ENCODE assay signal across 8 cellular contexts in the genomic region with DNA sequence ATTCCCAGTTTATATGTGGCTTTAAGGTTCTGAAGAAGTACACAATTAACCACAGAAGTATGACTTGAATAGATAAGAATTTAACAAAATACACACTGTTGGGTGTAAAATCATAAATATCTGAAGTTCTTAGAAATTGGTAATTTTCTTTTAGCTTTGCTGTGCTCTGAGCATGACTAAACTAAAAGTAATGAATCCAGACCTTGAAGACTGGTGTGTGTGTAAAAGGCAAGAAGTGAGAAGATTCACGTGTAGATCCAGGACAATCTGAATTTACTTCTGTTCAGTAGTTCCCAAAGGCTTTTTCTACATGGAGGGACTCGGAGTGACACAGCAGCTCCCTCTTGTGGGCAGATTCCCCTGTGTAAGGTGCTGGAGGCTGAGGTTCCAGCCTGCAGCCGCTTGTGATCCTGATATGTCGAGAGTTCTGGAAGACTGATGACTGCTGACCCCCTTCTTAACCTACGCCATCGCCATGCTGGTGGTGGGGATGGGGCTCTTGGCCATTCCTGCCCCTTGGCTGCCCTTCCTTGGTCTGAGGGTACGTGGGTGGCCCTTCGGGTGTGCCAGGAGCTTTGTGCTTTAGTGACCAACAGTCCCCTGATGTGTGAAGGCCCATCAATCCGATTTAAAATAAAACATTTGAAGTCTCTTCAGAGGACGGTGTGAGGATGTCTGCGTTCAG.
A peak's percentile ranks its signal among the peaks of the same experiment; 100 is the strongest.
DNase-seq lines count a peak whose midpoint lies in the region; ATAC-seq and TF ChIP-seq lines count a peak whose summit lies in the region.

No MANE protein-coding gene starts in this region.

- peak; percentile 83 for TF ChIP-seq RAD21 in IMR-90 (IDR thresholded peaks at IDR 0.05; ENCODE audit: low read length)

- no peak overlapping the region for H3K18ac ChIP-seq in IMR-90 (ENCODE audit: low read depth, low read length)

- H3K27ac ChIP-seq in IMR-90 (ENCODE audit: insufficient read depth, low read length) (no peak overlapping the region; the same call in 1 of the 2 replicates), Peyer's patch (peak overlapping the region in 1 of 4 donors; percentile 38), testis (no peak overlapping the region)

- no peak overlapping the region for H4K91ac ChIP-seq in IMR-90 (ENCODE audit: insufficient read depth, low read depth, low read length)

- H2BK15ac ChIP-seq in IMR-90 (ENCODE audit: low read depth, low read length): no peak overlapping the region

- H3K4me3 Mint-ChIP-seq in activated T-helper 17 cell treated with anti-CD3 and anti-CD28 coated beads, Interleukin-2, amount 50 U/mL, for 72 hours: no peak overlapping the region

- H3K4me3 ChIP-seq in IMR-90 (ENCODE audit: insufficient read depth, low read depth, low read length) (no peak overlapping the region), Peyer's patch (no peak overlapping the region), foreskin fibroblast (ENCODE audit: low read depth in 1 of 2, low read length in 2 of 2) (no peak overlapping the region), testis (no peak overlapping the region)

- peaks cover 36% of the 10 kb centered on the region for H3K4me1 ChIP-seq in IMR-90 (ENCODE audit: control insufficient read depth, insufficient read depth, low read length)
- peaks cover 0 to 20% (median 0%) of the 10 kb centered on the region in 4 donors for H3K4me1 ChIP-seq in Peyer's patch
- no peaks in the 10 kb centered on the region for H3K4me1 ChIP-seq in testis

- in situ Hi-C loops in IMR-90 (cut with MboI; ENCODE audit: low sequenced_read_pairs): no loop called here

- H3K27ac Mint-ChIP-seq in activated T-helper 17 cell treated with anti-CD3 and anti-CD28 coated beads, Interleukin-2, amount 50 U/mL, for 72 hours: no peak overlapping the region

- dilution Hi-C loops in IMR-90 (cut with HindIII; ENCODE audit: low sequenced_read_pairs, unreplicated experiment): no loop called here

- peak overlapping the region; percentile 13; the same call in 1 of the 2 replicates for H3K9ac ChIP-seq in IMR-90 (ENCODE audit: low read depth, low read length)

- H4K5ac ChIP-seq in IMR-90 (ENCODE audit: low read depth, low read length): no peak overlapping the region

- H3K4me1 Mint-ChIP-seq in activated T-helper 17 cell treated with anti-CD3 and anti-CD28 coated beads, Interleukin-2, amount 50 U/mL, for 72 hours: peaks cover 4% of the 10 kb centered on the region

- no peaks in the 10 kb centered on the region for H3K27me3 Mint-ChIP-seq in activated T-helper 17 cell treated with anti-CD3 and anti-CD28 coated beads, Interleukin-2, amount 50 U/mL, for 72 hours

- DNase-seq in D341Med (ENCODE audit: low spot score) (peak; percentile 82), IMR-90 (peak; percentile 90), Peyer's patch (peak; percentile 84 to 95 (median 84)), foreskin fibroblast (peak; percentile 74 to 91), nucleus accumbens (lab: John Stamatoyannopoulos, UW) (peak in 47 of 56 donors; percentile 13 to 90 (median 52)), testis (peak; percentile 96)

- peaks cover 13% of the 10 kb centered on the region for H3K9me1 ChIP-seq in IMR-90 (ENCODE audit: insufficient read depth, low read length)

- H3K9me3 Mint-ChIP-seq in activated T-helper 17 cell treated with anti-CD3 and anti-CD28 coated beads, Interleukin-2, amount 50 U/mL, for 72 hours: no peaks in the 10 kb centered on the region

- H3K14ac ChIP-seq in IMR-90 (replicated peaks; ENCODE audit: low read depth, low read length): no peak overlapping the region

- H4K8ac ChIP-seq in IMR-90 (ENCODE audit: low read depth in 2 of 2, low read length in 2 of 2): no peak overlapping the region

- H3K79me1 ChIP-seq in IMR-90 (ENCODE audit: low read depth in 1 of 2, low read length in 2 of 2): peaks cover 38 to 84% of the 10 kb centered on the region in 2 experiments

- TF ChIP-seq CTCF in IMR-90 (conservative IDR thresholded peaks at IDR 0.05; ENCODE audit: low read depth, low read length): peak; percentile 83
- TF ChIP-seq CTCF in Peyer's patch (IDR thresholded peaks at IDR 0.05): peak; percentile 47 to 81 (median 75)
- peak; percentile 92 for TF ChIP-seq CTCF in foreskin fibroblast (IDR thresholded peaks at IDR 0.05; ENCODE audit: low read depth, low read length)
- peak; percentile 71 to 77 (median 73) for TF ChIP-seq CTCF in testis (IDR thresholded peaks at IDR 0.05)

- peak overlapping the region; percentile 49 for H3K4ac ChIP-seq in IMR-90 (ENCODE audit: low read depth, low read length)

- intact Hi-C loops in IMR-90 (cut with micrococcal nuclease): loop anchor here (1.0 to 10.0 kb wide), 5 partner anchors 175 to 332 kb away; a partner anchor contains a TSS
- intact Hi-C loops in testis (cut with DNase I; ENCODE audit: low total_unique reads): loop anchor here (5.0 kb wide), 1 partner anchor 190 kb away; no protein-coding TSS in a partner anchor

- H2AK5ac ChIP-seq in IMR-90 (ENCODE audit: low read depth, low read length): peak overlapping the region; percentile 45

- H2BK120ac ChIP-seq in IMR-90 (ENCODE audit: low read depth, low read length): no peak overlapping the region

- H3K9me3 ChIP-seq in IMR-90 (ENCODE audit: control insufficient read depth, insufficient read depth, low read length) (no peaks in the 10 kb centered on the region), Peyer's patch (no peaks in the 10 kb centered on the region), testis (no peaks in the 10 kb centered on the region)

- no peak overlapping the region for H3K4me2 ChIP-seq in IMR-90 (ENCODE audit: low read depth, low read length)

- H3K27me3 ChIP-seq in IMR-90 (ENCODE audit: control insufficient read depth, insufficient read depth, low read length): no peaks in the 10 kb centered on the region
- no peaks in the 10 kb centered on the region for H3K27me3 ChIP-seq in Peyer's patch
- no peaks in the 10 kb centered on the region for H3K27me3 ChIP-seq in testis

- H3K36me3 ChIP-seq in IMR-90 (ENCODE audit: control insufficient read depth, insufficient read depth, low read length) (peaks cover 40% of the 10 kb centered on the region), Peyer's patch (no peaks in the 10 kb centered on the region), testis (ENCODE audit: low read depth, missing control alignments) (no peaks in the 10 kb centered on the region)

- CTCF ChIA-PET in IMR-90 (lab: Yijun Ruan, JAX): interaction anchor here (0.6 to 3.0 kb wide), 14 partner anchors 9 to 199 kb away, joined by 3 to 21 read pairs (median 4); no protein-coding TSS in a partner anchor

- H3K56ac ChIP-seq in IMR-90 (ENCODE audit: extremely low read depth, insufficient read depth, low read length): no peak overlapping the region

- no peak overlapping the region for H2BK5ac ChIP-seq in IMR-90 (ENCODE audit: low read depth, low read length, poor library complexity, severe bottlenecking)

- ATAC-seq in IMR-90 (ENCODE audit: low read depth) (peak; percentile 76), HG02938 (IDR thresholded peaks at IDR 0.05; ENCODE audit: unreplicated experiment) (no peak)
- ATAC-seq in activated T-helper 17 cell treated with anti-CD3 and anti-CD28 coated beads, Interleukin-2, amount 50 U/mL, for 72 hours (replicated peaks): peak; percentile 59

- 47% methylated on average over 2 of the region's 11 CpGs; no CpG with 5 or more reads in 1 of the 2 experiments for WGBS in IMR-90 (ENCODE audit: extremely low coverage in 2 of 2, insufficient read length in 1 of 2), 2 experiments
- WGBS in testis, 2 donors: 43 to 51% methylated on average over 11 of the region's 11 CpGs

- H2BK20ac ChIP-seq in IMR-90 (ENCODE audit: low read depth, low read length): no peak overlapping the region

- no peak overlapping the region for H2AFZ ChIP-seq in IMR-90 (replicated peaks; ENCODE audit: low read length, poor library complexity)

- peaks cover 89% of the 10 kb centered on the region for H4K20me1 ChIP-seq in IMR-90 (ENCODE audit: insufficient read depth, low read length)

- peak overlapping the region; percentile 46 for H2AK9ac ChIP-seq in IMR-90 (replicated peaks; ENCODE audit: low read depth, low read length, poor library complexity)

- H3K36me3 Mint-ChIP-seq in activated T-helper 17 cell treated with anti-CD3 and anti-CD28 coated beads, Interleukin-2, amount 50 U/mL, for 72 hours (ENCODE audit: low read depth): peaks cover 15% of the 10 kb centered on the region

- no peak overlapping the region for H3K23ac ChIP-seq in IMR-90 (ENCODE audit: low read depth, low read length)

- no TSS peak for BruUV-seq in IMR-90 (replicated peaks; lab: Mats Ljungman, UMichigan)

- TF ChIP-seq POLR2A in IMR-90 (IDR thresholded peaks at IDR 0.05; ENCODE audit: low read depth, low read length) (no peak), Peyer's patch (IDR thresholded peaks at IDR 0.05) (no peak), testis (IDR thresholded peaks at IDR 0.05) (no peak)

- POLR2A ChIA-PET in IMR-90 (lab: Charles Lee; ENCODE audit: unreplicated experiment): interaction anchor here (0.5 kb wide), 1 partner anchor 28 kb away, joined by 3 read pairs; no protein-coding TSS in a partner anchor

TF ChIP-seq in IMR-90, 13 proteins besides CTCF, POLR2A, EP300 and RAD21:
- TF ChIP-seq BHLHE40 (IDR thresholded peaks at IDR 0.05; ENCODE audit: low read depth, low read length) (peak; percentile 59; the same call in 1 of the 2 replicates), MXI1 (IDR thresholded peaks at IDR 0.05; ENCODE audit: borderline replicate concordance, low read depth, low read length) (peak; percentile 79), SMC3 (IDR thresholded peaks at IDR 0.05; ENCODE audit: low read depth, low read length) (peak; percentile 75)
- TF ChIP-seq, protein P1, sequence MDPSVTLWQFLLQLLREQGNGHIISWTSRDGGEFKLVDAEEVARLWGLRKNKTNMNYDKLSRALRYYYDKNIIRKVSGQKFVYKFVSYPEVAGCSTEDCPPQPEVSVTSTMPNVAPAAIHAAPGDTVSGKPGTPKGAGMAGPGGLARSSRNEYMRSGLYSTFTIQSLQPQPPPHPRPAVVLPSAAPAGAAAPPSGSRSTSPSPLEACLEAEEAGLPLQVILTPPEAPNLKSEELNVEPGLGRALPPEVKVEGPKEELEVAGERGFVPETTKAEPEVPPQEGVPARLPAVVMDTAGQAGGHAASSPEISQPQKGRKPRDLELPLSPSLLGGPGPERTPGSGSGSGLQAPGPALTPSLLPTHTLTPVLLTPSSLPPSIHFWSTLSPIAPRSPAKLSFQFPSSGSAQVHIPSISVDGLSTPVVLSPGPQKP (IDR thresholded peaks at IDR 0.05; ENCODE audit: borderline replicate concordance, low read depth, low read length): no peak
